ENCODE assay signal across 8 cellular contexts in genomic region chr14:76918751-76919421, GRCh38.
DNase-seq lines count a peak whose midpoint lies in the region; ATAC-seq, FAIRE-seq and TF ChIP-seq lines count a peak whose summit lies in the region.

No MANE protein-coding gene starts in this region.

- H3K36me3 ChIP-seq in BLaER1 (no peaks in the 10 kb centered on the region), H1 (ENCODE audit: control insufficient read depth in 2 of 4, insufficient read depth in 4 of 4, low read length in 3 of 4) (no peaks in the 10 kb centered on the region), lung (ENCODE audit: control insufficient read depth in 2 of 2, insufficient read depth in 2 of 2, low read length in 2 of 2) (no peaks in the 10 kb centered on the region), thoracic aorta (no peaks in the 10 kb centered on the region)

- peak overlapping the region; percentile 100 for H2BK20ac ChIP-seq in H1 (ENCODE audit: low read length)

- H2BK15ac ChIP-seq in H1 (ENCODE audit: low read length): peak overlapping the region; percentile 97

- peak overlapping the region; percentile 98 for H2AK5ac ChIP-seq in H1 (ENCODE audit: low read depth, low read length)

- DNase-seq in HFFc6 (peak; percentile 99), RCC 7860 (ENCODE audit: low spot score) (peak; percentile 90), H1 (ENCODE audit: low read depth in 1 of 2, low spot score in 2 of 2) (no peak), lung (ENCODE audit: low spot score) (peak; percentile 95), thoracic aorta (ENCODE audit: low spot score) (peak; percentile 88)
- no peak for DNase-seq in activated T-helper 1 cell treated with anti-CD3 and anti-CD28 coated beads, Interleukin-12 subunit alpha, Interleukin-12 subunit beta, Interleukin-2, Interleukin-4 antibody, amounts not matched to agents 30 ng/mL and 10 ng/mL and 1 ng/mL, durations not matched to agents 14 hours and 24 hours and 36 hours (ENCODE audit: low spot score)

- no peak overlapping the region for H2AFZ ChIP-seq in H1 (ENCODE audit: low read length)

- H3K18ac ChIP-seq in H1 (ENCODE audit: extremely low read depth, low read length): peak overlapping the region; percentile 89

- peak overlapping the region; percentile 99 for H3K27ac Mint-ChIP-seq in HFFc6
- no peak overlapping the region for H3K27ac Mint-ChIP-seq in activated T-helper 1 cell treated with anti-CD3 and anti-CD28 coated beads, Interleukin-12 subunit alpha, Interleukin-12 subunit beta, Interleukin-2, Interleukin-4 antibody, amounts not matched to agents 30 ng/mL and 10 ng/mL and 1 ng/mL, durations not matched to agents 14 hours and 24 hours and 36 hours

- no peak overlapping the region for H3K23ac ChIP-seq in H1 (ENCODE audit: insufficient read length)

- no peaks in the 10 kb centered on the region for H3K27me3 ChIP-seq in BLaER1
- no peaks in the 10 kb centered on the region for H3K27me3 ChIP-seq in H1 (replicated peaks in 1 of 4; ENCODE audit: control insufficient read depth in 3 of 4, extremely low read depth in 1 of 4, insufficient read depth in 3 of 4, low read length in 3 of 4)
- H3K27me3 ChIP-seq in lung (ENCODE audit: control insufficient read depth, insufficient read depth): no peaks in the 10 kb centered on the region
- H3K27me3 ChIP-seq in thoracic aorta (replicated peaks; ENCODE audit: insufficient read depth): no peaks in the 10 kb centered on the region

- ATAC-seq in lung (ENCODE audit: insufficient read depth, low FRiP score) (peak; percentile 93), thoracic aorta (ENCODE audit: insufficient number of reproducible peaks, low FRiP score, low read depth) (peak; percentile 77), GM21381 (IDR thresholded peaks at IDR 0.05; ENCODE audit: unreplicated experiment) (no peak)

- TF ChIP-seq CTCF in HFFc6 (IDR thresholded peaks at IDR 0.05) (peak; percentile 30), H1 (IDR thresholded peaks at IDR 0.05; ENCODE audit: control extremely low read depth in 1 of 3, insufficient read depth in 1 of 3, low read depth in 1 of 3, low read length in 3 of 3) (peak in 2 of 3 experiments; percentile 8 to 17; a peak in 1 of 4 replicates), lung (IDR thresholded peaks at IDR 0.05; ENCODE audit: control extremely low read depth, extremely low read depth) (no peak), thoracic aorta (IDR thresholded peaks at IDR 0.05) (peak; percentile 32)

- H3K14ac ChIP-seq in H1 (ENCODE audit: insufficient read length): no peak overlapping the region

- peak overlapping the region; percentile 95 for H4K91ac ChIP-seq in H1 (replicated peaks; ENCODE audit: insufficient read length, low read length)

- H3K4me3 ChIP-seq in BLaER1 (0 out of 2 replicates have a peak overlapping the region, but pooled peaks have one; percentile 55), H1 (ENCODE audit: extremely low read depth in 1 of 4, insufficient read depth in 2 of 4, low read depth in 3 of 4, low read length in 4 of 4) (0 out of 8 replicates have a peak overlapping the region, but pooled peaks of 1 of the 4 experiments have one; percentile 5), lung (no peak overlapping the region), thoracic aorta (peak overlapping the region; percentile 51)

- H2BK12ac ChIP-seq in H1 (ENCODE audit: low read depth, low read length): peak overlapping the region; percentile 100

- POLR2A ChIA-PET in H1 (lab: Charles Lee; ENCODE audit: partially characterized antibody): interaction anchor here (1.2 to 10.1 kb wide), 11 partner anchors 14 to 149 kb away, joined by 4 to 78 read pairs (median 7); partner anchors contain the start of gene IRF2BPL

- intact Hi-C loops in activated T-helper 1 cell treated with anti-CD3 and anti-CD28 coated beads, Interleukin-12 subunit alpha, Interleukin-12 subunit beta, Interleukin-2, Interleukin-4 antibody, amounts not matched to agents 30 ng/mL and 10 ng/mL and 1 ng/mL, durations not matched to agents 14 hours and 24 hours and 36 hours (cut with micrococcal nuclease): no loop called here

- 40% methylated on average over 17 of the region's 20 CpGs; no CpG with 5 or more reads in 1 of the 2 experiments for WGBS in H1 (ENCODE audit: extremely low coverage in 1 of 2, insufficient coverage in 1 of 2, insufficient read length in 1 of 2, insufficient replicate concordance in 2 of 2, low coverage in 1 of 2, low lambda C conversion rate in 2 of 2, missing lambda C conversion rate in 1 of 2), 2 experiments
- 14 to 20% methylated on average over 20 of the region's 20 CpGs for WGBS in lung, 2 donors

- no peaks in the 10 kb centered on the region for H4K20me1 ChIP-seq in BLaER1
- H4K20me1 ChIP-seq in H1 (replicated peaks in 1 of 2; ENCODE audit: control insufficient read depth in 1 of 2, insufficient read depth in 2 of 2, low read length in 2 of 2): no peaks in the 10 kb centered on the region

- H3K79me2 ChIP-seq in H1 (ENCODE audit: control insufficient read depth in 1 of 2, insufficient read depth in 2 of 2, low read length in 2 of 2): no peaks in the 10 kb centered on the region

- H2BK120ac ChIP-seq in H1 (replicated peaks; ENCODE audit: low read depth, low read length): peak overlapping the region; percentile 98

- peak overlapping the region; percentile 8 for H4K5ac ChIP-seq in H1 (ENCODE audit: insufficient read length, low read depth, low read length)

- H3K23me2 ChIP-seq in H1 (ENCODE audit: low read depth, low read length): peaks cover 3% of the 10 kb centered on the region; the same call in 1 of the 2 replicates

- peak overlapping the region; percentile 98 for H3K4me2 ChIP-seq in BLaER1
- H3K4me2 ChIP-seq in H1 (ENCODE audit: insufficient read depth in 1 of 2, low read depth in 2 of 2, low read length in 2 of 2): peak overlapping the region; percentile 27 to 35; a peak in 2 of 4 replicates

- H3K4me1 ChIP-seq in BLaER1 (peaks cover 99% of the 10 kb centered on the region), H1 (replicated peaks in 1 of 4; ENCODE audit: control insufficient read depth in 3 of 4, insufficient read depth in 4 of 4, low read length in 3 of 4) (peaks cover 17 to 52% (median 41%) of the 10 kb centered on the region in 4 experiments), lung (ENCODE audit: control insufficient read depth in 2 of 2, insufficient read depth in 2 of 2, low read length in 2 of 2) (peaks cover 24 to 34% of the 10 kb centered on the region in 2 donors), thoracic aorta (ENCODE audit: control insufficient read depth in 1 of 2, low read depth in 2 of 2) (peaks cover 38 to 43% of the 10 kb centered on the region in 2 donors)

- peak overlapping the region; percentile 60; the same call in 1 of the 2 replicates for H4K8ac ChIP-seq in H1 (ENCODE audit: extremely low read depth, insufficient read depth, low read length)

- H2BK5ac ChIP-seq in H1 (ENCODE audit: low read depth, low read length): peak overlapping the region; percentile 86

- H3K9me3 ChIP-seq in BLaER1 (no peaks in the 10 kb centered on the region), H1 (ENCODE audit: insufficient read depth in 2 of 2, low read depth in 1 of 2, low read length in 1 of 2) (no peaks in the 10 kb centered on the region), lung (ENCODE audit: control insufficient read depth in 2 of 2, insufficient read depth in 1 of 2, low read length in 1 of 2) (no peaks in the 10 kb centered on the region), thoracic aorta (no peaks in the 10 kb centered on the region)

- H3K9ac ChIP-seq in BLaER1 (peak overlapping the region; percentile 64; the same call in 1 of the 2 replicates), H1 (replicated peaks in 1 of 4; ENCODE audit: extremely low read depth in 1 of 4, low read depth in 3 of 4, low read length in 3 of 4) (peak overlapping the region in 2 of 4 experiments; percentile 9 to 21; a peak in 2 of 7 replicates)

- TF ChIP-seq EP300 in H1 (IDR thresholded peaks at IDR 0.05; ENCODE audit: borderline replicate concordance in 1 of 2, low read depth in 2 of 2, low read length in 2 of 2): no peak

- peak overlapping the region; percentile 79 for H3K4me3 Mint-ChIP-seq in HFFc6
- H3K4me3 Mint-ChIP-seq in activated T-helper 1 cell treated with anti-CD3 and anti-CD28 coated beads, Interleukin-12 subunit alpha, Interleukin-12 subunit beta, Interleukin-2, Interleukin-4 antibody, amounts not matched to agents 30 ng/mL and 10 ng/mL and 1 ng/mL, durations not matched to agents 14 hours and 24 hours and 36 hours: no peak overlapping the region

- H3K4me1 Mint-ChIP-seq in HFFc6 (ENCODE audit: low read depth): peaks cover 69% of the 10 kb centered on the region
- peaks cover 45% of the 10 kb centered on the region for H3K4me1 Mint-ChIP-seq in activated T-helper 1 cell treated with anti-CD3 and anti-CD28 coated beads, Interleukin-12 subunit alpha, Interleukin-12 subunit beta, Interleukin-2, Interleukin-4 antibody, amounts not matched to agents 30 ng/mL and 10 ng/mL and 1 ng/mL, durations not matched to agents 14 hours and 24 hours and 36 hours (ENCODE audit: low read depth)

- H3K79me1 ChIP-seq in H1 (ENCODE audit: low read depth, low read length): no peaks in the 10 kb centered on the region

- peak overlapping the region; percentile 28 for H3K4ac ChIP-seq in H1 (replicated peaks; ENCODE audit: insufficient read length, low read depth, low read length)

- TF ChIP-seq RAD21 in H1 (IDR thresholded peaks at IDR 0.05 in 1 of 2, conservative IDR thresholded peaks at IDR 0.05 in 1 of 2; ENCODE audit: low read depth in 2 of 2, low read length in 2 of 2): no peak

- no peaks in the 10 kb centered on the region; the same call in 1 of the 2 replicates for H3K27me3 Mint-ChIP-seq in HFFc6 (ENCODE audit: insufficient read depth)
- no peaks in the 10 kb centered on the region for H3K27me3 Mint-ChIP-seq in activated T-helper 1 cell treated with anti-CD3 and anti-CD28 coated beads, Interleukin-12 subunit alpha, Interleukin-12 subunit beta, Interleukin-2, Interleukin-4 antibody, amounts not matched to agents 30 ng/mL and 10 ng/mL and 1 ng/mL, durations not matched to agents 14 hours and 24 hours and 36 hours (ENCODE audit: insufficient read depth)

- TF ChIP-seq POLR2A in H1 (IDR thresholded peaks at IDR 0.05; ENCODE audit: control extremely low read depth in 1 of 2, low read depth in 2 of 2, low read length in 2 of 2): no peak

- no peaks in the 10 kb centered on the region for H3K9me3 Mint-ChIP-seq in HFFc6
- H3K9me3 Mint-ChIP-seq in activated T-helper 1 cell treated with anti-CD3 and anti-CD28 coated beads, Interleukin-12 subunit alpha, Interleukin-12 subunit beta, Interleukin-2, Interleukin-4 antibody, amounts not matched to agents 30 ng/mL and 10 ng/mL and 1 ng/mL, durations not matched to agents 14 hours and 24 hours and 36 hours: no peaks in the 10 kb centered on the region

- H3K36me3 Mint-ChIP-seq in HFFc6 (ENCODE audit: low read depth): no peaks in the 10 kb centered on the region
- no peaks in the 10 kb centered on the region for H3K36me3 Mint-ChIP-seq in activated T-helper 1 cell treated with anti-CD3 and anti-CD28 coated beads, Interleukin-12 subunit alpha, Interleukin-12 subunit beta, Interleukin-2, Interleukin-4 antibody, amounts not matched to agents 30 ng/mL and 10 ng/mL and 1 ng/mL, durations not matched to agents 14 hours and 24 hours and 36 hours (ENCODE audit: low read depth)

- FAIRE-seq in RCC 7860 (lab: Jason Lieb, UNC) (peak; percentile 79), H1 (lab: Jason Lieb, UNC) (no peak)

- CTCF ChIA-PET in H1 (lab: Charles Lee; ENCODE audit: partially characterized antibody): interaction anchor here (1.0 to 24.1 kb wide), 20 partner anchors 14 to 177 kb away, joined by 3 to 424 read pairs (median 76); no protein-coding TSS in a partner anchor

- H3K56ac ChIP-seq in H1 (replicated peaks; ENCODE audit: insufficient read length, low read depth, low read length): peak overlapping the region; percentile 25

- H3K27ac ChIP-seq in BLaER1 (peak overlapping the region; percentile 74), H1 (ENCODE audit: low read depth, low read length) (peak overlapping the region; percentile 53; the same call in 1 of the 2 replicates), lung (ENCODE audit: low read depth in 1 of 2, low read length in 1 of 2) (peak overlapping the region; percentile 92 to 96), thoracic aorta (peak overlapping the region; percentile 87 to 97)

Comparison
In these comparisons a context has a peak if more than half of its experiments do, and no peak if none do; other contexts are left out.
1. DNase-seq: peak in HFFc6 (single experiment), RCC 7860 (single experiment), lung (single experiment) and thoracic aorta (single experiment); none in H1 (0 of 2) and activated T-helper 1 cell treated with anti-CD3 and anti-CD28 coated beads, Interleukin-12 subunit alpha, Interleukin-12 subunit beta, Interleukin-2, Interleukin-4 antibody, amounts not matched to agents 30 ng/mL and 10 ng/mL and 1 ng/mL, durations not matched to agents 14 hours and 24 hours and 36 hours (single experiment).
2. Peak in every context shown above with its lines, with median percentiles within 50 percentile points of each other: H3K27ac ChIP-seq.